11 cellular contexts compared by ENCODE assay signal in genomic region chr2:120596990-120597594, GRCh38.
DNase-seq lines count a peak whose midpoint lies in the region; ATAC-seq and TF ChIP-seq lines count a peak whose summit lies in the region.
"Had no signal": no experiment of that assay in that cellular context is flagged by ENCODE, and none has a peak within 500 bp of the region (broad histone marks: within the 10 kb centered on the region; RNA-seq: fewer than 3 reads in every experiment).

No MANE protein-coding gene starts in this region.

- H3K9me3 ChIP-seq in psoas muscle: no peaks in the 10 kb centered on the region
- H3K9me3 ChIP-seq: Caco-2 had no signal

- H3K27me3 ChIP-seq in psoas muscle (ENCODE audit: insufficient read depth in 3 of 3, low read length in 2 of 3): no peaks in the 10 kb centered on the region

- peak; percentile 24 for DNase-seq in COLO829 (ENCODE audit: low spot score)
- peak; percentile 73 for DNase-seq in globus pallidus (ENCODE audit: low spot score)
- peak; percentile 65 to 90 for DNase-seq in psoas muscle
- DNase-seq in NCI-H1105 treated with DMSO at 0.1 percent for 48 hours (lab: John Stamatoyannopoulos, UW): no peak
- DNase-seq in OCI-M2 (lab: John Stamatoyannopoulos, UW; ENCODE audit: unreplicated experiment): no peak
- DNase-seq in activated T-helper 1 cell treated with anti-CD3 and anti-CD28 coated beads, Interleukin-12 subunit alpha, Interleukin-12 subunit beta, Interleukin-2, Interleukin-4 antibody, amounts not matched to agents 30 ng/mL and 10 ng/mL and 1 ng/mL, durations not matched to agents 14 hours and 24 hours and 36 hours (ENCODE audit: low spot score): no peak
- DNase-seq: activated naive CD8-positive, alpha-beta T cell treated with anti-CD3 and anti-CD28 coated beads, Interleukin-2, amount 10 ng/mL, durations not matched to agents 7 days and 5 days; NCI-H1436 had no signal

- no peak overlapping the region for H3K4me3 Mint-ChIP-seq in activated T-helper 1 cell treated with anti-CD3 and anti-CD28 coated beads, Interleukin-12 subunit alpha, Interleukin-12 subunit beta, Interleukin-2, Interleukin-4 antibody, amounts not matched to agents 30 ng/mL and 10 ng/mL and 1 ng/mL, durations not matched to agents 14 hours and 24 hours and 36 hours
- H3K4me3 Mint-ChIP-seq: activated naive CD8-positive, alpha-beta T cell treated with anti-CD3 and anti-CD28 coated beads, Interleukin-2, amount 10 ng/mL, durations not matched to agents 7 days and 5 days had no signal

- no peaks in the 10 kb centered on the region for H3K9me3 Mint-ChIP-seq in activated T-helper 1 cell treated with anti-CD3 and anti-CD28 coated beads, Interleukin-12 subunit alpha, Interleukin-12 subunit beta, Interleukin-2, Interleukin-4 antibody, amounts not matched to agents 30 ng/mL and 10 ng/mL and 1 ng/mL, durations not matched to agents 14 hours and 24 hours and 36 hours
- H3K9me3 Mint-ChIP-seq: activated naive CD8-positive, alpha-beta T cell treated with anti-CD3 and anti-CD28 coated beads, Interleukin-2, amount 10 ng/mL, durations not matched to agents 7 days and 5 days had no signal

- H3K36me3 Mint-ChIP-seq in activated T-helper 1 cell treated with anti-CD3 and anti-CD28 coated beads, Interleukin-12 subunit alpha, Interleukin-12 subunit beta, Interleukin-2, Interleukin-4 antibody, amounts not matched to agents 30 ng/mL and 10 ng/mL and 1 ng/mL, durations not matched to agents 14 hours and 24 hours and 36 hours (ENCODE audit: low read depth): no peaks in the 10 kb centered on the region
- H3K36me3 Mint-ChIP-seq: activated naive CD8-positive, alpha-beta T cell treated with anti-CD3 and anti-CD28 coated beads, Interleukin-2, amount 10 ng/mL, durations not matched to agents 7 days and 5 days had no signal

- H3K27me3 Mint-ChIP-seq in activated T-helper 1 cell treated with anti-CD3 and anti-CD28 coated beads, Interleukin-12 subunit alpha, Interleukin-12 subunit beta, Interleukin-2, Interleukin-4 antibody, amounts not matched to agents 30 ng/mL and 10 ng/mL and 1 ng/mL, durations not matched to agents 14 hours and 24 hours and 36 hours (ENCODE audit: insufficient read depth): no peaks in the 10 kb centered on the region

- WGBS in psoas muscle, 3 donors: 29 to 45% (median 37%) methylated on average over 12 of the region's 12 CpGs

- peaks cover 5% of the 10 kb centered on the region for H3K4me1 ChIP-seq in psoas muscle

- intact Hi-C loops in psoas muscle (cut with DNase I): no loop called here
- intact Hi-C loops in activated T-helper 1 cell treated with anti-CD3 and anti-CD28 coated beads, Interleukin-12 subunit alpha, Interleukin-12 subunit beta, Interleukin-2, Interleukin-4 antibody, amounts not matched to agents 30 ng/mL and 10 ng/mL and 1 ng/mL, durations not matched to agents 14 hours and 24 hours and 36 hours (cut with micrococcal nuclease): no loop called here

- H3K27ac Mint-ChIP-seq in activated T-helper 1 cell treated with anti-CD3 and anti-CD28 coated beads, Interleukin-12 subunit alpha, Interleukin-12 subunit beta, Interleukin-2, Interleukin-4 antibody, amounts not matched to agents 30 ng/mL and 10 ng/mL and 1 ng/mL, durations not matched to agents 14 hours and 24 hours and 36 hours: no peak overlapping the region
- H3K27ac Mint-ChIP-seq: activated naive CD8-positive, alpha-beta T cell treated with anti-CD3 and anti-CD28 coated beads, Interleukin-2, amount 10 ng/mL, durations not matched to agents 7 days and 5 days had no signal

- peak overlapping the region; percentile 20; the same call in 1 of the 2 replicates for H3K27ac ChIP-seq in VCaP
- peak overlapping the region; percentile 43 for H3K27ac ChIP-seq in psoas muscle

- H3K36me3 ChIP-seq in psoas muscle (ENCODE audit: insufficient read depth in 1 of 2, low read depth in 1 of 2): no peaks in the 10 kb centered on the region

- no peak for TF ChIP-seq CTCF in VCaP (conservative IDR thresholded peaks at IDR 0.05)
- no peak for TF ChIP-seq CTCF in psoas muscle (IDR thresholded peaks at IDR 0.05)

- H3K4me1 Mint-ChIP-seq in activated T-helper 1 cell treated with anti-CD3 and anti-CD28 coated beads, Interleukin-12 subunit alpha, Interleukin-12 subunit beta, Interleukin-2, Interleukin-4 antibody, amounts not matched to agents 30 ng/mL and 10 ng/mL and 1 ng/mL, durations not matched to agents 14 hours and 24 hours and 36 hours (ENCODE audit: low read depth): no peaks in the 10 kb centered on the region
- H3K4me1 Mint-ChIP-seq: activated naive CD8-positive, alpha-beta T cell treated with anti-CD3 and anti-CD28 coated beads, Interleukin-2, amount 10 ng/mL, durations not matched to agents 7 days and 5 days had no signal

- ATAC-seq in psoas muscle (peak; percentile 22 to 82 (median 60)), GM19035 (IDR thresholded peaks at IDR 0.05; ENCODE audit: unreplicated experiment) (no peak)

- no peak overlapping the region for H3K4me3 ChIP-seq in psoas muscle

Comparison
In these comparisons a context has a peak if more than half of its experiments do, and no peak if none do; other contexts are left out.
1. DNase-seq: peak in COLO829 (single experiment), globus pallidus (single experiment) and psoas muscle (2 of 2); none in NCI-H1105 treated with DMSO at 0.1 percent for 48 hours (single experiment), OCI-M2 (single experiment) and activated T-helper 1 cell treated with anti-CD3 and anti-CD28 coated beads, Interleukin-12 subunit alpha, Interleukin-12 subunit beta, Interleukin-2, Interleukin-4 antibody, amounts not matched to agents 30 ng/mL and 10 ng/mL and 1 ng/mL, durations not matched to agents 14 hours and 24 hours and 36 hours (single experiment).